Comparison of ENCODE assay signal across 9 cellular contexts in the genomic region with DNA sequence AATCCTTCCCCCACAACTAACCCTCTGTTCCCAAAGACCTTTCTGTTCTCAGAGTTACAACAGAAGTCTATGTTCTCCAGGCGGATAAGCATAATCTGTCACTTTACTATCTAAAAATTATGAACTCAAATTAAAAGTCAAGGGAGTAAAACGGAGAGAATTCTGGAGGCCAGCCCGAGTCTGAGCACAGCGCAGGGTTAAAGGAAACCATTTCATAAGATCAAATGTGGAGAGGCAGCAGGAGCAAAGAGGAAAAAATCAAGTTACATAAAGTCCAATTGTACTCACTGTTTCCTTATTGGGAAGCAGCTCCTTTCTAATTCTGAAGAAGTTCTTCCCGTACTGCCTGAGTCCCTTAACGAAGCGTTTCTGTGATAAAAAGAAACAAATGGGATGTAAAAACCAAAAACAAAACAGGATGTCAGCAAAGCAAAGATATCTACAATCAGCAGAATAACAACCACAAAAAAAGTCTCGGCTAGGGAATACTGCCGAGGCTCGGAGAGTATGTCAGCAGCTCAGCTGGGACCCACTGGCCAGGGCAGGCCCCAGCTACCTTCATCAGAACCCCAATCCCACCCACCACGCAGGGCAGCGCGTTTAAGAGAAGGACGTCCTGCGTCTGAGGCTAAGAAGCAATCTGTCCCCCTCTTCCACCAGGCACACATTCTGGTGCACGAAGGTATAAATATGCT.
DNase-seq lines count a peak whose midpoint lies in the region; ATAC-seq and TF ChIP-seq lines count a peak whose summit lies in the region.
"Had no signal": no experiment of that assay in that cellular context is flagged by ENCODE, and none has a peak within 500 bp of the region (broad histone marks: within the 10 kb centered on the region; RNA-seq: fewer than 3 reads in every experiment).

No MANE protein-coding gene starts in this region.

- H3K9me3 Mint-ChIP-seq in neural crest cell: no peaks in the 10 kb centered on the region
- H3K9me3 Mint-ChIP-seq: IgD-negative memory B cell had no signal

- peak overlapping the region; percentile 87 for H3K27ac Mint-ChIP-seq in neural crest cell (ENCODE audit: unreplicated experiment)
- H3K27ac Mint-ChIP-seq: IgD-negative memory B cell had no signal

- no peaks in the 10 kb centered on the region for H3K27me3 Mint-ChIP-seq in neural crest cell (ENCODE audit: low read depth)
- H3K27me3 Mint-ChIP-seq: IgD-negative memory B cell had no signal

- 1 to 2% methylated on average over 16 of the region's 16 CpGs for WGBS in esophagus, 2 donors

- H3K27me3 ChIP-seq in esophagus (ENCODE audit: control insufficient read depth in 1 of 2, insufficient read depth in 2 of 2, low read length in 2 of 2): no peaks in the 10 kb centered on the region

- ATAC-seq in HG03565 (IDR thresholded peaks at IDR 0.05; ENCODE audit: unreplicated experiment): no peak
- ATAC-seq in GM21447 (IDR thresholded peaks at IDR 0.05; ENCODE audit: unreplicated experiment): no peak
- ATAC-seq in HG02798 (IDR thresholded peaks at IDR 0.05; ENCODE audit: poor library complexity, unreplicated experiment): no peak

- in situ Hi-C loops in G401 (cut with HindIII; ENCODE audit: low sequenced_read_pairs): no loop called here

- no peak for TF ChIP-seq CTCF in RWPE1 (conservative IDR thresholded peaks at IDR 0.05; ENCODE audit: low read depth)
- TF ChIP-seq CTCF in neural crest cell (conservative IDR thresholded peaks at IDR 0.05): peak; percentile 2

- POLR2A ChIA-PET in RWPE1 (lab: Yijun Ruan, JAX; ENCODE audit: low non-redundant PET): no interaction called here

- no peak overlapping the region for H3K4me3 Mint-ChIP-seq in neural crest cell
- H3K4me3 Mint-ChIP-seq: IgD-negative memory B cell had no signal

- peaks cover 2% of the 10 kb centered on the region for H3K36me3 Mint-ChIP-seq in neural crest cell (ENCODE audit: low read depth)

- peak overlapping the region; percentile 67 to 74 for H3K4me3 ChIP-seq in esophagus (ENCODE audit: low read depth in 1 of 2, low read length in 2 of 2)

- H3K4me1 Mint-ChIP-seq in neural crest cell: peaks cover 30% of the 10 kb centered on the region

- DNase-seq in G401 (ENCODE audit: low spot score) (peak; percentile 54), RWPE1 (ENCODE audit: low spot score) (peak; percentile 30), neural crest cell (ENCODE audit: low read depth, low spot score) (no peak), NCI-H774 (lab: John Stamatoyannopoulos, UW) (no peak)

- peaks cover 4 to 11% of the 10 kb centered on the region in 2 donors for H3K4me1 ChIP-seq in esophagus (ENCODE audit: control insufficient read depth in 2 of 2, insufficient read depth in 2 of 2, low read length in 1 of 2)

- H3K27ac ChIP-seq in RWPE1: peak overlapping the region; percentile 87
- H3K27ac ChIP-seq in esophagus (ENCODE audit: low read depth in 2 of 2, low read length in 1 of 2): peak overlapping the region; percentile 98

- CTCF ChIA-PET in RWPE1 (lab: Yijun Ruan, JAX): interaction anchor here (0.6 kb wide), 2 partner anchors 442 to 582 kb away, joined by 3 read pairs; no protein-coding TSS in a partner anchor

- no peaks in the 10 kb centered on the region for H3K9me3 ChIP-seq in esophagus (ENCODE audit: control insufficient read depth in 2 of 2, insufficient read depth in 1 of 2, low read depth in 1 of 2, low read length in 1 of 2)

- peaks cover 0 to 4% of the 10 kb centered on the region in 2 donors for H3K36me3 ChIP-seq in esophagus (ENCODE audit: control insufficient read depth in 2 of 2, insufficient read depth in 2 of 2, low read length in 1 of 2)

Comparison
In these comparisons a context has a peak if more than half of its experiments do, and no peak if none do; other contexts are left out.
1. DNase-seq: peak in G401 (single experiment) and RWPE1 (single experiment); none in neural crest cell (single experiment) and NCI-H774 (single experiment).